In genomic region chr1:185046639-185047038, GRCh38 we compare ENCODE assay signal across 9 cellular contexts. TPM values are rescaled to one million over a fixed set of nuclear protein-coding genes. Genes with fewer than 3 reads are reported as not detected.
DNase-seq lines count a peak whose midpoint lies in the region; ATAC-seq and TF ChIP-seq lines count a peak whose summit lies in the region.
"Had no signal": no experiment of that assay in that cellular context is flagged by ENCODE, and none has a peak within 500 bp of the region (broad histone marks: within the 10 kb centered on the region; RNA-seq: fewer than 3 reads in every experiment).

No MANE protein-coding gene starts in this region.

- H3K4me3 ChIP-seq in HL-60 (replicated peaks; ENCODE audit: insufficient read depth, low read length): peak overlapping the region; percentile 88
- peak overlapping the region; percentile 88 for H3K4me3 ChIP-seq in iPS-11a (ENCODE audit: low read depth, low read length)
- H3K4me3 ChIP-seq in spleen: peak overlapping the region; percentile 70 to 84 (median 77)

- peaks cover 10 to 51% (median 37%) of the 10 kb centered on the region in 6 donors for H3K4me1 ChIP-seq in spleen

- peaks cover 23% of the 10 kb centered on the region for H3K4me1 Mint-ChIP-seq in activated CD4-positive, alpha-beta memory T cell treated with anti-CD3 and anti-CD28 coated beads, Interleukin-2, amount 10 ng/mL, durations not matched to agents 7 days and 5 days

- H3K9me3 ChIP-seq in spleen: no peaks in the 10 kb centered on the region

- POLR2A ChIA-PET in activated CD4-positive, alpha-beta memory T cell treated with anti-CD3 and anti-CD28 coated beads, Interleukin-2, amount 10 ng/mL, durations not matched to agents 7 days and 5 days (lab: Charles Lee): interaction anchor here (1.0 to 1.6 kb wide), 6 partner anchors 10 to 514 kb away, joined by 4 to 6 read pairs (median 4); partner anchors contain the start of gene NIBAN1

- TF ChIP-seq CTCF in HL-60 (IDR thresholded peaks at IDR 0.05; ENCODE audit: insufficient read depth, low read length) (no peak), spleen (IDR thresholded peaks at IDR 0.05 in 8 of 11, conservative IDR thresholded peaks at IDR 0.05 in 3 of 11) (no peak)

- TF ChIP-seq POLR2A in spleen (IDR thresholded peaks at IDR 0.05): no peak

- H3K27me3 Mint-ChIP-seq in activated CD4-positive, alpha-beta memory T cell treated with anti-CD3 and anti-CD28 coated beads, Interleukin-2, amount 10 ng/mL, durations not matched to agents 7 days and 5 days: no peaks in the 10 kb centered on the region

- peak overlapping the region; percentile 84 for H3K4me3 Mint-ChIP-seq in activated CD4-positive, alpha-beta memory T cell treated with anti-CD3 and anti-CD28 coated beads, Interleukin-2, amount 10 ng/mL, durations not matched to agents 7 days and 5 days

- H3K27me3 ChIP-seq in HL-60 (ENCODE audit: insufficient read depth, poor library complexity, severe bottlenecking) (no peaks in the 10 kb centered on the region), spleen (replicated peaks in 1 of 7) (no peaks in the 10 kb centered on the region)

- peak overlapping the region; percentile 50 for H3K27ac Mint-ChIP-seq in activated CD4-positive, alpha-beta memory T cell treated with anti-CD3 and anti-CD28 coated beads, Interleukin-2, amount 10 ng/mL, durations not matched to agents 7 days and 5 days

- H3K36me3 Mint-ChIP-seq in activated CD4-positive, alpha-beta memory T cell treated with anti-CD3 and anti-CD28 coated beads, Interleukin-2, amount 10 ng/mL, durations not matched to agents 7 days and 5 days (ENCODE audit: low read depth): peaks cover 3% of the 10 kb centered on the region

- ATAC-seq in GM21526 (IDR thresholded peaks at IDR 0.05; ENCODE audit: low FRiP score, unreplicated experiment): no peak
- no peak for ATAC-seq in GM19452 (IDR thresholded peaks at IDR 0.05; ENCODE audit: unreplicated experiment)

- DNase-seq in HL-60 (ENCODE audit: low read depth in 1 of 2, low spot score in 1 of 2): no peak
- no peak for DNase-seq in activated CD4-positive, alpha-beta memory T cell treated with anti-CD3 and anti-CD28 coated beads, Interleukin-2, amount 10 ng/mL, durations not matched to agents 7 days and 5 days
- no peak for DNase-seq in spleen
- no peak for DNase-seq in activated CD4-positive, CD25-positive, alpha-beta regulatory T cell (lab: John Stamatoyannopoulos, UW)
- DNase-seq in NOMO-1 treated with DMSO at 0.1 percent for 48 hours (lab: John Stamatoyannopoulos, UW; ENCODE audit: unreplicated experiment): no peak
- DNase-seq: activated CD4-positive, alpha-beta T cell treated with anti-CD3 and anti-CD28 coated beads for 1 hour had no signal

- intact Hi-C loops in spleen (cut with DNase I; ENCODE audit: low total_unique reads): no loop called here

- 1 to 3% (median 2%) methylated on average over 6 of the region's 6 CpGs for WGBS in spleen, 5 donors

- no peaks in the 10 kb centered on the region for H3K9me3 Mint-ChIP-seq in activated CD4-positive, alpha-beta memory T cell treated with anti-CD3 and anti-CD28 coated beads, Interleukin-2, amount 10 ng/mL, durations not matched to agents 7 days and 5 days

- no peak overlapping the region for H3K27ac ChIP-seq in HL-60 (replicated peaks)
- no peak overlapping the region for H3K27ac ChIP-seq in spleen

- H3K36me3 ChIP-seq in spleen: no peaks in the 10 kb centered on the region

- CTCF ChIA-PET in activated CD4-positive, alpha-beta memory T cell treated with anti-CD3 and anti-CD28 coated beads, Interleukin-2, amount 10 ng/mL, durations not matched to agents 7 days and 5 days (lab: Charles Lee): interaction anchor here (1.5 to 2.5 kb wide), 5 partner anchors 12 to 648 kb away, joined by 3 to 8 read pairs (median 4); no protein-coding TSS in a partner anchor

RNA-seq across cellular contexts. Expression of gene RNF2, which starts 1.3 kb away (rescaled TPM):
- 10 to 100 TPM; 19.7 to 20.0 TPM for total RNA-seq in activated CD4-positive, alpha-beta memory T cell treated with anti-CD3 and anti-CD28 coated beads, Interleukin-2, amount 10 ng/mL, durations not matched to agents 7 days and 5 days
- 10 to 100 TPM; 19.2 to 29.7 (median 21.6) TPM for total RNA-seq in spleen
- 1 to 10 TPM; 5.2 to 6.8 (median 6.7) TPM for polyA plus RNA-seq in spleen
